In the genomic region with DNA sequence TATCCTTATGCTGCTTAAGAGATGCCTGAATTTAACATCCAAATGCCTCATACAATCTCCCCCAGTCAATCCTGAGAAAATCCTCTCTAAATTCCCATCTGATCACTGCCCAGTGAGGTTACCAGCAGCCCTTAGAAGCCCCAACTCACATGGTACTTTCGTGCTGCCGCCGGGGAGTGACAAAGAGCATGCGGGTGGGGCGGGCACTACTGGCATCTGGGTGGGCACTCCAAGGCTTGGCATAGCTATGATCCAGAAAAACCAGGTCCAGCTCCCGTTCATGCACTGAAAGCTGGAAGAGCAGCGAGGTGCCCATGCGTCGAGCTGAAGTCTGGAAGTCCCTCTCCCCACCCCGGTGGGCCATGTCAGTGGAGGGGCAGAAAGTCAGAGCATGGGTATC, we compare ENCODE assay signal across 9 cellular contexts. TPM values are rescaled to one million over a fixed set of nuclear protein-coding genes. Genes with fewer than 3 reads are reported as not detected.
A peak's percentile ranks its signal among the peaks of the same experiment; 100 is the strongest.
DNase-seq lines count a peak whose midpoint lies in the region; ATAC-seq and TF ChIP-seq lines count a peak whose summit lies in the region.
"Had no signal": no experiment of that assay in that cellular context is flagged by ENCODE, and none has a peak within 500 bp of the region (broad histone marks: within the 10 kb centered on the region; RNA-seq: fewer than 3 reads in every experiment).

No MANE protein-coding gene starts in this region.

- 47 to 48% methylated on average over 3 of the region's 10 CpGs for WGBS in gastroesophageal sphincter (ENCODE audit: low coverage in 1 of 2), 2 donors
- 16 to 63% methylated on average over 10 of the region's 10 CpGs for WGBS in sigmoid colon, 2 donors

- H3K9me3 Mint-ChIP-seq in GM23338: no peaks in the 10 kb centered on the region

- intact Hi-C loops in sigmoid colon (cut with DNase I): loop anchor here (5.0 to 10.0 kb wide), 3 partner anchors 99 to 326 kb away; partner anchors contain the start of genes ARID5A and CNNM3

- TF ChIP-seq CTCF in GM23338 (conservative IDR thresholded peaks at IDR 0.05; ENCODE audit: low read depth in 2 of 2) (no peak), gastroesophageal sphincter (IDR thresholded peaks at IDR 0.05) (no peak), sigmoid colon (IDR thresholded peaks at IDR 0.05) (no peak)

- no peak for DNase-seq in GM23338 (ENCODE audit: low spot score)
- DNase-seq in T-helper 17 cell: no peak
- DNase-seq in sigmoid colon: no peak
- no peak for DNase-seq in left lobe of liver (ENCODE audit: low spot score)
- no peak for DNase-seq in activated CD4-positive, CD25-positive, alpha-beta regulatory T cell treated with anti-CD3 and anti-CD28 coated beads, Interleukin-2, amount 50 U/mL, for 72 hours

- no peaks in the 10 kb centered on the region for H3K9me2 ChIP-seq in GM23338 (ENCODE audit: insufficient read depth)

- H3K4me3 Mint-ChIP-seq in GM23338 (peak overlapping the region; percentile 93), T-helper 17 cell (peak overlapping the region; percentile 92)

- H3K36me3 ChIP-seq in GM23338 (ENCODE audit: insufficient read depth) (no peaks in the 10 kb centered on the region; the same call in 1 of the 2 replicates), gastroesophageal sphincter (peaks cover 0 to 22% of the 10 kb centered on the region in 2 donors), sigmoid colon (peaks cover 0 to 19% (median 0%) of the 10 kb centered on the region in 4 donors)

- H3K27ac ChIP-seq in GM23338 (ENCODE audit: low read depth) (no peak overlapping the region), gastroesophageal sphincter (peak overlapping the region; percentile 72 to 98 (median 96)), sigmoid colon (peak overlapping the region; percentile 92 to 98 (median 92))

- peaks cover 9% of the 10 kb centered on the region for H3K27me3 Mint-ChIP-seq in GM23338 (ENCODE audit: insufficient read depth, low read depth, poor library complexity)
- H3K27me3 Mint-ChIP-seq in T-helper 17 cell: no peaks in the 10 kb centered on the region

- TF ChIP-seq POLR2A in gastroesophageal sphincter (IDR thresholded peaks at IDR 0.05): no peak
- TF ChIP-seq POLR2A in sigmoid colon (IDR thresholded peaks at IDR 0.05): no peak

- no peak for ATAC-seq in GM23338
- ATAC-seq in T-helper 17 cell: no peak
- ATAC-seq in gastroesophageal sphincter: no peak
- ATAC-seq in GM21737 (IDR thresholded peaks at IDR 0.05; ENCODE audit: unreplicated experiment): no peak
- ATAC-seq in left lobe of liver: no peak
- ATAC-seq in GM21423 (IDR thresholded peaks at IDR 0.05; ENCODE audit: unreplicated experiment): no peak

- H3K4me1 ChIP-seq in GM23338 (ENCODE audit: insufficient read depth): no peaks in the 10 kb centered on the region; the same call in 1 of the 2 replicates
- H3K4me1 ChIP-seq in gastroesophageal sphincter: peaks cover 0 to 59% (median 15%) of the 10 kb centered on the region in 3 donors
- H3K4me1 ChIP-seq in sigmoid colon: peaks cover 3 to 52% (median 36%) of the 10 kb centered on the region in 4 donors

- H3K4me2 ChIP-seq in GM23338: peak overlapping the region; percentile 99

- no peaks in the 10 kb centered on the region for H3K9me3 ChIP-seq in T-helper 17 cell (ENCODE audit: control insufficient read depth, low read length, poor library complexity, severe bottlenecking)
- no peaks in the 10 kb centered on the region for H3K9me3 ChIP-seq in gastroesophageal sphincter
- no peaks in the 10 kb centered on the region for H3K9me3 ChIP-seq in sigmoid colon

- H4K20me1 ChIP-seq in GM23338 (replicated peaks; ENCODE audit: insufficient read depth): peaks cover 19% of the 10 kb centered on the region

- H3F3A ChIP-seq in GM23338 (replicated peaks; ENCODE audit: low read depth): no peaks in the 10 kb centered on the region

- no peak overlapping the region for H2AFZ ChIP-seq in GM23338

- H3K79me2 ChIP-seq in GM23338 (replicated peaks; ENCODE audit: insufficient read depth): peaks cover 53% of the 10 kb centered on the region

- H3K27me3 ChIP-seq in GM23338 (ENCODE audit: insufficient read depth) (no peaks in the 10 kb centered on the region), gastroesophageal sphincter (no peaks in the 10 kb centered on the region), sigmoid colon (no peaks in the 10 kb centered on the region)

- H3K4me3 ChIP-seq in GM23338: peak overlapping the region; percentile 89
- H3K4me3 ChIP-seq in gastroesophageal sphincter: peak overlapping the region; percentile 72
- peak overlapping the region; percentile 65 to 76 (median 72) for H3K4me3 ChIP-seq in sigmoid colon

- no peak overlapping the region for H3K27ac Mint-ChIP-seq in GM23338
- H3K27ac Mint-ChIP-seq in T-helper 17 cell: peak overlapping the region; percentile 94

- H3K4me1 Mint-ChIP-seq in GM23338 (peaks cover 10% of the 10 kb centered on the region), T-helper 17 cell (peaks cover 33% of the 10 kb centered on the region)

- peaks cover 18% of the 10 kb centered on the region for H3K36me3 Mint-ChIP-seq in GM23338 (ENCODE audit: low read depth)
- peaks cover 6% of the 10 kb centered on the region for H3K36me3 Mint-ChIP-seq in T-helper 17 cell (ENCODE audit: low read depth)

- no peak for TF ChIP-seq EP300 in gastroesophageal sphincter (IDR thresholded peaks at IDR 0.05)
- no peak for TF ChIP-seq EP300 in sigmoid colon (IDR thresholded peaks at IDR 0.05)

TF ChIP-seq in GM23338, 12 proteins besides CTCF, POLR2A, EP300 and RAD21:
- no peak for TF ChIP-seq JUNB (IDR thresholded peaks at IDR 0.05; ENCODE audit: unreplicated experiment)
- no peak for TF ChIP-seq POLR2AphosphoS5 (IDR thresholded peaks at IDR 0.05; ENCODE audit: low read depth)

RNA-seq across cellular contexts. Expression of gene KANSL3, which starts 1.3 kb away (rescaled TPM):
- 27.2 and 31.4 TPM in 2 replicates for total RNA-seq in GM23338 (2014; rRNA removed; shearing (Covaris generic))
- polyA plus RNA-seq in GM23338 (2016; fragmentation: Nextera tagmentation; extraction: Ambion mirVana): 7.2 and 8.9 TPM in 2 replicates
- 10 to 100 TPM; 57.4 to 61.2 TPM for total RNA-seq in T-helper 17 cell
- 10 to 100 TPM; 50.9 to 66.7 (median 60.6) TPM for total RNA-seq in gastroesophageal sphincter
- 10 to 100 TPM; 35.4 to 55.0 (median 47.7) TPM for total RNA-seq in sigmoid colon
- 10 to 100 TPM; 12.0 to 24.2 (median 14.3) TPM for polyA plus RNA-seq in sigmoid colon
- 18.5 TPM for total RNA-seq in left lobe of liver

RNA-seq across cellular contexts. Expression of gene FER1L5, which starts 5.8 kb away (rescaled TPM):
- total RNA-seq in GM23338 (2014; rRNA removed; shearing (Covaris generic)): 0.27 and 0.76 TPM in 2 replicates
- 0.07 and 0.18 TPM in 2 replicates for polyA plus RNA-seq in GM23338 (2016; fragmentation: Nextera tagmentation; extraction: Ambion mirVana)
- not detected for total RNA-seq in T-helper 17 cell
- total RNA-seq in gastroesophageal sphincter: not detected
- total RNA-seq in sigmoid colon: under 1 TPM in 1 of 4 donors, not detected in 3; under 0.01 TPM
- under 1 TPM in 1 of 3 donors, not detected in 2; 0.01 TPM for polyA plus RNA-seq in sigmoid colon
- 0.10 TPM for total RNA-seq in left lobe of liver
- total RNA-seq: LHCN-M2 had no signal
